Comparison of ENCODE assay signal across 10 cellular contexts in genomic region chr1:5872886-5873285, GRCh38.
"Had no signal": no experiment of that assay in that cellular context is flagged by ENCODE, and none has a peak within 500 bp of the region (broad histone marks: within the 10 kb centered on the region; RNA-seq: fewer than 3 reads in every experiment).

No MANE protein-coding gene starts in this region.

- ATAC-seq: GM23338, HCT116 had no signal

- H3K27ac ChIP-seq: GM23248 had no signal

- H3K4me1 ChIP-seq: HAP-1 had no signal

- H3K9me3 ChIP-seq: HAP-1 had no signal

- FAIRE-seq: H54 had no signal

- H3K36me3 ChIP-seq: HAP-1 had no signal

- H3K9ac ChIP-seq: GM23248 had no signal

- H2AFZ ChIP-seq: GM23248, GM23338 had no signal

- DNase-seq: GM23248, GOT3, H7, H9, HCEC 1CT, HFFc6 had no signal

- H3K4me2 ChIP-seq: GM23338 had no signal

- H3K4me3 ChIP-seq: GM23248, GM23338, HAP-1 had no signal
